Comparison of ENCODE assay signal across 19 cellular contexts in genomic region chr1:8307628-8308027, GRCh38.
"Had no signal": no experiment of that assay in that cellular context is flagged by ENCODE, and none has a peak within 500 bp of the region (broad histone marks: within the 10 kb centered on the region; RNA-seq: fewer than 3 reads in every experiment).

No MANE protein-coding gene starts in this region.

- H3K27ac Mint-ChIP-seq: activated naive CD8-positive, alpha-beta T cell treated with anti-CD3 and anti-CD28 coated beads, Interleukin-2, amount 10 ng/mL, durations not matched to agents 7 days and 5 days; activated T-cell treated with anti-CD3 and anti-CD28 coated beads, Interleukin-2, amount 50 U/mL, for 24 hours; activated T-helper 17 cell treated with anti-CD3 and anti-CD28 coated beads, Interleukin-2, amount 50 U/mL, for 72 hours; WTC11 had no signal

- H3K4me3 ChIP-seq: breast epithelium, colonic mucosa, esophagus squamous epithelium, gastrocnemius medialis, left ventricle myocardium inferior, spleen, uterus had no signal

- H3K9me3 Mint-ChIP-seq: activated naive CD8-positive, alpha-beta T cell treated with anti-CD3 and anti-CD28 coated beads, Interleukin-2, amount 10 ng/mL, durations not matched to agents 7 days and 5 days; activated T-cell treated with anti-CD3 and anti-CD28 coated beads, Interleukin-2, amount 50 U/mL, for 24 hours; activated T-helper 17 cell treated with anti-CD3 and anti-CD28 coated beads, Interleukin-2, amount 50 U/mL, for 72 hours had no signal

- H3K36me3 ChIP-seq: breast epithelium, colonic mucosa, esophagus squamous epithelium, gastrocnemius medialis, left ventricle myocardium inferior, spleen, uterus had no signal

- H3K9me3 ChIP-seq: breast epithelium, colonic mucosa, gastrocnemius medialis, uterus had no signal

- H3K4me3 Mint-ChIP-seq: activated naive CD8-positive, alpha-beta T cell treated with anti-CD3 and anti-CD28 coated beads, Interleukin-2, amount 10 ng/mL, durations not matched to agents 7 days and 5 days; activated T-cell treated with anti-CD3 and anti-CD28 coated beads, Interleukin-2, amount 50 U/mL, for 24 hours; activated T-helper 17 cell treated with anti-CD3 and anti-CD28 coated beads, Interleukin-2, amount 50 U/mL, for 72 hours; WTC11 had no signal

- H3K27me3 ChIP-seq: breast epithelium, colonic mucosa, esophagus squamous epithelium, gastrocnemius medialis, spleen, uterus had no signal

- H3K27me3 Mint-ChIP-seq: activated T-cell treated with anti-CD3 and anti-CD28 coated beads, Interleukin-2, amount 50 U/mL, for 24 hours had no signal

- DNase-seq: activated naive CD8-positive, alpha-beta T cell treated with anti-CD3 and anti-CD28 coated beads, Interleukin-2, amount 10 ng/mL, durations not matched to agents 7 days and 5 days; activated T-cell treated with anti-CD3 and anti-CD28 coated beads, Interleukin-2, amount 50 U/mL, for 24 hours; amniotic stem cell; colonic mucosa; esophagus squamous epithelium; hippocampal formation; kidney glomerular epithelial cell; left ventricle myocardium inferior; mammary epithelial cell; posterior cingulate gyrus; spleen; stimulated activated CD4-positive, alpha-beta T cell treated with anti-CD3 and anti-CD28 coated beads, Interleukin-4, amount 100 ng/mL, for 1 hour; stimulated activated naive CD4-positive, alpha-beta T cell treated with Interleukin-2 at 50 U/mL for 16 hours; T-helper 9 cell; uterus had no signal

- H3K27ac ChIP-seq: breast epithelium, colonic mucosa, esophagus squamous epithelium, gastrocnemius medialis, left ventricle myocardium inferior, spleen, uterus had no signal

- H3K4me1 ChIP-seq: breast epithelium, colonic mucosa, esophagus squamous epithelium, spleen, uterus had no signal

- ATAC-seq: activated T-helper 17 cell treated with anti-CD3 and anti-CD28 coated beads, Interleukin-2, amount 50 U/mL, for 72 hours; gastrocnemius medialis; WTC11 had no signal

- H3K36me3 Mint-ChIP-seq: activated naive CD8-positive, alpha-beta T cell treated with anti-CD3 and anti-CD28 coated beads, Interleukin-2, amount 10 ng/mL, durations not matched to agents 7 days and 5 days had no signal

- H3K4me1 Mint-ChIP-seq: activated naive CD8-positive, alpha-beta T cell treated with anti-CD3 and anti-CD28 coated beads, Interleukin-2, amount 10 ng/mL, durations not matched to agents 7 days and 5 days; activated T-helper 17 cell treated with anti-CD3 and anti-CD28 coated beads, Interleukin-2, amount 50 U/mL, for 72 hours had no signal
